In the genomic region with DNA sequence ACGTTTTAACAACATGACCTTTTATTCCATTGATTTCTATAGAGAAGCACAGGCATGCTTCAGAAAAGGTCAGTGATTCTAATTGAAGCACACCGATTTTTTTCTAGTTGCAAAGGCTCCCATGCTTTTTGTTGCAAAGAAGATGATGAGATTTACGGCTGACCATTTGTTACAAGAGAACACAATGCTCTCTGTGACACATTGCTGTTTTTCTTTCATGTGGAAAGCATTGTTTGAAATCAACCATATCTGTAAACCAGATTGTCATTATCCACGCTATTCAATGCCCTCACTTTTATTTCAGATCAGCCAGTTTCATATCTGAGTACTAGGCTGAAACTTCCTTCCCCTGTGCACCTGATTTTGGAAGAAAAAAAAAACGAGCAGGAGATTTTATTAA, we compare ENCODE assay signal across 15 cellular contexts.
A peak's percentile ranks its signal among the peaks of the same experiment; 100 is the strongest.
DNase-seq lines count a peak whose midpoint lies in the region; ATAC-seq and TF ChIP-seq lines count a peak whose summit lies in the region.
"Had no signal": no experiment of that assay in that cellular context is flagged by ENCODE, and none has a peak within 500 bp of the region (broad histone marks: within the 10 kb centered on the region; RNA-seq: fewer than 3 reads in every experiment).

No MANE protein-coding gene starts in this region.

- H3K4me2 ChIP-seq in neural progenitor cell = no peak overlapping the region
- H3K4me2 ChIP-seq: GM23338, PC-9 had no signal

- H3K9me3 Mint-ChIP-seq in neural progenitor cell = no peaks in the 10 kb centered on the region
- H3K9me3 Mint-ChIP-seq in endodermal cell = no peaks in the 10 kb centered on the region
- H3K9me3 Mint-ChIP-seq: GM23338 had no signal

- no peak for TF ChIP-seq POLR2A in right lobe of liver (IDR thresholded peaks at IDR 0.05)

- H3K27me3 Mint-ChIP-seq in neural progenitor cell (ENCODE audit: insufficient read depth, low read depth) (no peaks in the 10 kb centered on the region), endodermal cell (ENCODE audit: insufficient read depth) (no peaks in the 10 kb centered on the region)

- TF ChIP-seq CTCF in heart right ventricle (IDR thresholded peaks at IDR 0.05) (no peak), right atrium auricular region (IDR thresholded peaks at IDR 0.05) (no peak), neural progenitor cell (IDR thresholded peaks at IDR 0.05) (no peak), right lobe of liver (IDR thresholded peaks at IDR 0.05) (no peak), endodermal cell (conservative IDR thresholded peaks at IDR 0.05) (no peak)

- no peak overlapping the region for H2AFZ ChIP-seq in neural progenitor cell (replicated peaks)
- H2AFZ ChIP-seq: GM23338, PC-9 had no signal

- no peaks in the 10 kb centered on the region for H3K27me3 ChIP-seq in heart right ventricle
- no peaks in the 10 kb centered on the region for H3K27me3 ChIP-seq in right atrium auricular region
- no peaks in the 10 kb centered on the region for H3K27me3 ChIP-seq in neural progenitor cell
- no peaks in the 10 kb centered on the region for H3K27me3 ChIP-seq in right lobe of liver
- no peaks in the 10 kb centered on the region for H3K27me3 ChIP-seq in endodermal cell (ENCODE audit: control insufficient read depth, insufficient read depth, low read length, poor library complexity, severe bottlenecking)

- no peak for DNase-seq in heart right ventricle
- no peak for DNase-seq in right atrium auricular region (ENCODE audit: low spot score)
- DNase-seq in dermis blood vessel endothelial cell = peak; percentile 13
- DNase-seq in neural progenitor cell (ENCODE audit: low spot score) = peak; percentile 12
- DNase-seq in right lobe of liver = no peak
- no peak for DNase-seq in endodermal cell
- DNase-seq: DND-41, KBM-7, MV-4-11, NCI-H187 treated with DMSO at 0.1 percent for 48 hours, NCI-H2171 treated with DMSO at 0.1 percent for 48 hours, NCI-H510A, PC-9 had no signal

- H3K79me2 ChIP-seq in neural progenitor cell (ENCODE audit: low read depth) = no peaks in the 10 kb centered on the region

- H3K4me1 ChIP-seq in heart right ventricle = peaks cover 0 to 15% (median 0%) of the 10 kb centered on the region in 9 donors
- H3K4me1 ChIP-seq in right atrium auricular region = peaks cover 0 to 4% of the 10 kb centered on the region in 2 donors
- peaks cover 7% of the 10 kb centered on the region for H3K4me1 ChIP-seq in neural progenitor cell
- no peaks in the 10 kb centered on the region for H3K4me1 ChIP-seq in right lobe of liver
- peaks cover 4% of the 10 kb centered on the region for H3K4me1 ChIP-seq in endodermal cell (ENCODE audit: control insufficient read depth, insufficient read depth, low read length)

- no peaks in the 10 kb centered on the region for H3F3A ChIP-seq in neural progenitor cell (ENCODE audit: low read depth)

- H3K4me3 ChIP-seq in heart right ventricle (no peak overlapping the region), right atrium auricular region (no peak overlapping the region), neural progenitor cell (no peak overlapping the region), right lobe of liver (no peak overlapping the region), endodermal cell (ENCODE audit: low read length) (no peak overlapping the region)
- H3K4me3 ChIP-seq: GM23338, PC-9 had no signal

- H3K9ac ChIP-seq in neural progenitor cell (no peak overlapping the region), endodermal cell (ENCODE audit: extremely low read depth, low read length, poor library complexity, severe bottlenecking) (no peak overlapping the region)

- no peaks in the 10 kb centered on the region for H3K9me3 ChIP-seq in heart right ventricle
- no peaks in the 10 kb centered on the region for H3K9me3 ChIP-seq in right atrium auricular region
- H3K9me3 ChIP-seq in neural progenitor cell (ENCODE audit: low read depth) = no peaks in the 10 kb centered on the region
- H3K9me3 ChIP-seq in right lobe of liver = no peaks in the 10 kb centered on the region
- H3K9me3 ChIP-seq in endodermal cell (ENCODE audit: control insufficient read depth, low read length) = no peaks in the 10 kb centered on the region

- H3K27ac Mint-ChIP-seq in neural progenitor cell (peak overlapping the region; percentile 29), endodermal cell (no peak overlapping the region)
- H3K27ac Mint-ChIP-seq: GM23338 had no signal

- 58 to 68% methylated on average over 5 of the region's 5 CpGs for WGBS in heart right ventricle, 2 donors
- 55% methylated on average over 5 of the region's 5 CpGs for WGBS in right lobe of liver (ENCODE audit: insufficient coverage, low coverage, low lambda C conversion rate, missing lambda C conversion rate)
- WGBS in endodermal cell (ENCODE audit: insufficient coverage in 1 of 2, insufficient read length in 1 of 2), 2 experiments = 82 to 84% methylated on average over 5 of the region's 5 CpGs

- H3K36me3 Mint-ChIP-seq in neural progenitor cell = no peaks in the 10 kb centered on the region
- H3K36me3 Mint-ChIP-seq in endodermal cell (ENCODE audit: low read depth) = peaks cover 16% of the 10 kb centered on the region

- H3K27ac ChIP-seq in heart right ventricle (peak overlapping the region in 5 of 10 donors; percentile 4 to 43 (median 36)), right atrium auricular region (no peak overlapping the region), neural progenitor cell (no peak overlapping the region), right lobe of liver (no peak overlapping the region), endodermal cell (ENCODE audit: low read depth, low read length) (no peak overlapping the region)
- H3K27ac ChIP-seq: PC-9 had no signal

- H3K4me3 Mint-ChIP-seq in neural progenitor cell = no peak overlapping the region
- H3K4me3 Mint-ChIP-seq in endodermal cell = no peak overlapping the region
- H3K4me3 Mint-ChIP-seq: GM23338 had no signal

- peaks cover 38% of the 10 kb centered on the region for H3K4me1 Mint-ChIP-seq in neural progenitor cell
- H3K4me1 Mint-ChIP-seq in endodermal cell = peaks cover 8% of the 10 kb centered on the region

- H3K36me3 ChIP-seq in heart right ventricle = peaks cover 0 to 22% (median 0%) of the 10 kb centered on the region in 9 donors
- no peaks in the 10 kb centered on the region for H3K36me3 ChIP-seq in right atrium auricular region
- no peaks in the 10 kb centered on the region for H3K36me3 ChIP-seq in neural progenitor cell
- H3K36me3 ChIP-seq in right lobe of liver = no peaks in the 10 kb centered on the region
- no peaks in the 10 kb centered on the region for H3K36me3 ChIP-seq in endodermal cell (ENCODE audit: control insufficient read depth, insufficient read depth, low read length)

- intact Hi-C loops in heart right ventricle (cut with DNase I) = no loop called here
- intact Hi-C loops in right lobe of liver (cut with DNase I) = no loop called here

- peaks cover 7% of the 10 kb centered on the region for H4K20me1 ChIP-seq in neural progenitor cell (ENCODE audit: low read depth)

- ATAC-seq in heart right ventricle = peak in 7 of 8 donors; percentile 47 to 91 (median 58)
- ATAC-seq in HG02571 (IDR thresholded peaks at IDR 0.05; ENCODE audit: unreplicated experiment) = no peak
- no peak for ATAC-seq in right lobe of liver
- ATAC-seq: GM23338 had no signal

Comparison
In these comparisons a context has a peak if more than half of its experiments do, and no peak if none do; other contexts are left out.
1. ATAC-seq: peak in heart right ventricle (7 of 8); none in HG02571 (single experiment) and right lobe of liver (0 of 4).
2. DNase-seq: peak in dermis blood vessel endothelial cell (single experiment) and neural progenitor cell (single experiment); none in heart right ventricle (0 of 2), right atrium auricular region (single experiment), right lobe of liver (0 of 3) and endodermal cell (single experiment).